ENCODE assay signal across 1 cellular context in the genomic region with DNA sequence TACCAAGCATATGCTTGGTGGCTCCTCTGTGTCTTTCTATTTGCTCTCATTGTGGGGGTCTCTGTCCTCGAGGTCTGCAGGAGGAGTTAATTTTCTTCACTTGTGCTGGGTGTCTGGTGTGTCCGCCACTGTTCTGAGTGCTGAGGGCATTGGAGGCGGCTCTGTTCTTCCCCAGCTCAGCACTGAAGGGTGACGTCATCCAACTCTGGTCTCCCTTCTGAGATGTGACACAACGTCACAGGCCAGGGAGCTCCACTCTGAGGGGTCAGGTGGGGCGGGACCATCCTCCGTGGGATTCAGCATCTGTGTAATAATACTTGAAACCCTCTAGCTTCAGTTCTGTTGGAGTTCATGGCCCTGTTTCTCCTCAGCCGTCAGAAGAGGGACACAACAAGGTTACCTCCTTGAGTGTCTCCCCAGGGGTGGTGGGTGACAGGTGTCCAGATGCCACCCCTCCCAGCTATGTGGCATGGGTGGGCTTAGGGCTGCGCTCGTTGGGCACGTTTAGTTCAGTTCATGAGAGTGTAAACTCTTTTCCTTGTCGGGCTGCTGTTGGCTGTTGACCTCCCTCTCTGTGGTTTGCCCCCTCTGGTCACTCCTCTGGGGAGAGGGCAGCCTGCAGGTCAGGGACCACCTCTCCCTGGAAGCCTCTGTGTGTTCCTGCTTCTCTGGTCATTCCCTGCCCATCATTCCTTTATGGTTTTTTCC.
TF ChIP-seq lines count a peak whose summit lies in the region.

No MANE protein-coding gene starts in this region.

TF ChIP-seq in WTC11, 78 proteins besides CTCF, POLR2A, EP300 and RAD21:
- TF ChIP-seq FOXK1 (CRISPR knock-in tag; IDR thresholded peaks at IDR 0.05) (no peak), IRF2 (CRISPR knock-in tag; IDR thresholded peaks at IDR 0.05; ENCODE audit: borderline replicate concordance, low read depth) (no peak), ZNF121 (CRISPR knock-in tag; IDR thresholded peaks at IDR 0.05) (no peak), ZNF138 (CRISPR knock-in tag; conservative IDR thresholded peaks at IDR 0.05) (no peak), EMX1 (CRISPR knock-in tag; IDR thresholded peaks at IDR 0.05) (no peak), ZNF416 (CRISPR knock-in tag; IDR thresholded peaks at IDR 0.05) (no peak), TEAD1 (CRISPR knock-in tag; IDR thresholded peaks at IDR 0.05) (no peak), RELA (CRISPR knock-in tag; IDR thresholded peaks at IDR 0.05; ENCODE audit: borderline replicate concordance) (no peak)
- TF ChIP-seq, protein P1, sequence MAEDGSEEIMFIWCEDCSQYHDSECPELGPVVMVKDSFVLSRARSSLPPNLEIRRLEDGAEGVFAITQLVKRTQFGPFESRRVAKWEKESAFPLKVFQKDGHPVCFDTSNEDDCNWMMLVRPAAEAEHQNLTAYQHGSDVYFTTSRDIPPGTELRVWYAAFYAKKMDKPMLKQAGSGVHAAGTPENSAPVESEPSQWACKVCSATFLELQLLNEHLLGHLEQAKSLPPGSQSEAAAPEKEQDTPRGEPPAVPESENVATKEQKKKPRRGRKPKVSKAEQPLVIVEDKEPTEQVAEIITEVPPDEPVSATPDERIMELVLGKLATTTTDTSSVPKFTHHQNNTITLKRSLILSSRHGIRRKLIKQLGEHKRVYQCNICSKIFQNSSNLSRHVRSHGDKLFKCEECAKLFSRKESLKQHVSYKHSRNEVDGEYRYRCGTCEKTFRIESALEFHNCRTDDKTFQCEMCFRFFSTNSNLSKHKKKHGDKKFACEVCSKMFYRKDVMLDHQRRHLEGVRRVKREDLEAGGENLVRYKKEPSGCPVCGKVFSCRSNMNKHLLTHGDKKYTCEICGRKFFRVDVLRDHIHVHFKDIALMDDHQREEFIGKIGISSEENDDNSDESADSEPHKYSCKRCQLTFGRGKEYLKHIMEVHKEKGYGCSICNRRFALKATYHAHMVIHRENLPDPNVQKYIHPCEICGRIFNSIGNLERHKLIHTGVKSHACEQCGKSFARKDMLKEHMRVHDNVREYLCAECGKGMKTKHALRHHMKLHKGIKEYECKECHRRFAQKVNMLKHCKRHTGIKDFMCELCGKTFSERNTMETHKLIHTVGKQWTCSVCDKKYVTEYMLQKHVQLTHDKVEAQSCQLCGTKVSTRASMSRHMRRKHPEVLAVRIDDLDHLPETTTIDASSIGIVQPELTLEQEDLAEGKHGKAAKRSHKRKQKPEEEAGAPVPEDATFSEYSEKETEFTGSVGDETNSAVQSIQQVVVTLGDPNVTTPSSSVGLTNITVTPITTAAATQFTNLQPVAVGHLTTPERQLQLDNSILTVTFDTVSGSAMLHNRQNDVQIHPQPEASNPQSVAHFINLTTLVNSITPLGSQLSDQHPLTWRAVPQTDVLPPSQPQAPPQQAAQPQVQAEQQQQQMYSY (CRISPR knock-in tag; IDR thresholded peaks at IDR 0.05): no peak
- TF ChIP-seq, protein P2, sequence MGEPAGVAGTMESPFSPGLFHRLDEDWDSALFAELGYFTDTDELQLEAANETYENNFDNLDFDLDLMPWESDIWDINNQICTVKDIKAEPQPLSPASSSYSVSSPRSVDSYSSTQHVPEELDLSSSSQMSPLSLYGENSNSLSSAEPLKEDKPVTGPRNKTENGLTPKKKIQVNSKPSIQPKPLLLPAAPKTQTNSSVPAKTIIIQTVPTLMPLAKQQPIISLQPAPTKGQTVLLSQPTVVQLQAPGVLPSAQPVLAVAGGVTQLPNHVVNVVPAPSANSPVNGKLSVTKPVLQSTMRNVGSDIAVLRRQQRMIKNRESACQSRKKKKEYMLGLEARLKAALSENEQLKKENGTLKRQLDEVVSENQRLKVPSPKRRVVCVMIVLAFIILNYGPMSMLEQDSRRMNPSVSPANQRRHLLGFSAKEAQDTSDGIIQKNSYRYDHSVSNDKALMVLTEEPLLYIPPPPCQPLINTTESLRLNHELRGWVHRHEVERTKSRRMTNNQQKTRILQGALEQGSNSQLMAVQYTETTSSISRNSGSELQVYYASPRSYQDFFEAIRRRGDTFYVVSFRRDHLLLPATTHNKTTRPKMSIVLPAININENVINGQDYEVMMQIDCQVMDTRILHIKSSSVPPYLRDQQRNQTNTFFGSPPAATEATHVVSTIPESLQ (CRISPR knock-in tag; IDR thresholded peaks at IDR 0.05): no peak
- TF ChIP-seq, protein P3, sequence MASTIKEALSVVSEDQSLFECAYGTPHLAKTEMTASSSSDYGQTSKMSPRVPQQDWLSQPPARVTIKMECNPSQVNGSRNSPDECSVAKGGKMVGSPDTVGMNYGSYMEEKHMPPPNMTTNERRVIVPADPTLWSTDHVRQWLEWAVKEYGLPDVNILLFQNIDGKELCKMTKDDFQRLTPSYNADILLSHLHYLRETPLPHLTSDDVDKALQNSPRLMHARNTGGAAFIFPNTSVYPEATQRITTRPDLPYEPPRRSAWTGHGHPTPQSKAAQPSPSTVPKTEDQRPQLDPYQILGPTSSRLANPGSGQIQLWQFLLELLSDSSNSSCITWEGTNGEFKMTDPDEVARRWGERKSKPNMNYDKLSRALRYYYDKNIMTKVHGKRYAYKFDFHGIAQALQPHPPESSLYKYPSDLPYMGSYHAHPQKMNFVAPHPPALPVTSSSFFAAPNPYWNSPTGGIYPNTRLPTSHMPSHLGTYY (CRISPR knock-in tag; IDR thresholded peaks at IDR 0.05): no peak
